Comparison of ENCODE assay signal across 17 cellular contexts in the genomic region with DNA sequence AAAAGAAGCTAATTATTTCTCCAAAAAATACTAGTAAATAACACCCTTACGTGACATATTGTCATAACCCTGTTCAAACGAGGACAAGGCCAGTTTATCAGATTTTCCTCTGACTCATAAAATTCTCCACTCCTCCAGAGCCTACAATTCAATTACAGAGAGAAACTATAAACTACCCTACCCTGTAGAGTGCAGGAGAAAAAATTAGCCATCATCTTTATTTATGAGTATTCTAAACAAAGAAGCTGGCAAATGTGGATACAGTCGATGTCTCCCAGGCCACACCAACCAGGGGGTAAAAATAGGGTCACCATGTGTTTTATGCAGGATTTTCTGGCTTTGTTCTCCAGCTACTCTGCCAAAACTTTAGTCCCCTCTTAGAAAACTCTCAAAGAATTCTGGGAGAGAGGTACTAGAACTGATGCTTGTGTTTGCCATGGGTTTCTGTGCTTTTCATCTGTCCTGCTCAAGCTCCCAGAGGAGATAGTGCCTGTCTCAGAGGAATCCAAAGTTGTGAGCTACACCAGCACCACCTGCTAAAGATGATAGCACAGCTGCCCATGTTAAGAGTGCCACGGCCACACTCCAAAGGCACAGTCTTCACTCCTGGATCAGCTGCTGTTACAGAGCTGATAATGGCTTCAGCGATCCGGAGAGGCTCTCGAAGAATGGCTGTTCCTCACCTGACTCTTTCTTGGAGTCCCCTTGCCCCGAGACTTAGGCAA.
DNase-seq lines count a peak whose midpoint lies in the region; FAIRE-seq and TF ChIP-seq lines count a peak whose summit lies in the region.
"Had no signal": no experiment of that assay in that cellular context is flagged by ENCODE, and none has a peak within 500 bp of the region (broad histone marks: within the 10 kb centered on the region; RNA-seq: fewer than 3 reads in every experiment).

No MANE protein-coding gene starts in this region.

- WGBS in GM23248 (ENCODE audit: low coverage in 1 of 2, low lambda C conversion rate in 2 of 2, missing lambda C conversion rate in 2 of 2), 2 experiments, result 61 to 62% methylated on average over 8 of the region's 8 CpGs
- WGBS in tibial nerve, 2 donors, result 67 to 80% methylated on average over 8 of the region's 8 CpGs

- H3K4me3 ChIP-seq in GM23248 (no peak overlapping the region), muscle layer of duodenum (ENCODE audit: low read depth in 1 of 2, low read length in 2 of 2) (no peak overlapping the region), tibial nerve (no peak overlapping the region)

- no peak for TF ChIP-seq POLR2A in tibial nerve (IDR thresholded peaks at IDR 0.05)

- H2AFZ ChIP-seq in GM23248, result no peak overlapping the region

- H3K9me2 ChIP-seq in GM23248 (ENCODE audit: insufficient read depth), result no peaks in the 10 kb centered on the region

- H3F3A ChIP-seq in GM23248 (ENCODE audit: insufficient read depth), result no peaks in the 10 kb centered on the region

- H3K4me1 ChIP-seq in GM23248 (ENCODE audit: insufficient read depth), result 0 out of 2 replicates have a peak, but pooled peaks cover 6% of the 10 kb centered on the region
- H3K4me1 ChIP-seq in muscle layer of duodenum (ENCODE audit: control insufficient read depth in 1 of 2, insufficient read depth in 2 of 2, low read length in 2 of 2), result peaks cover 7 to 15% of the 10 kb centered on the region in 2 donors
- H3K4me1 ChIP-seq in tibial nerve, result no peaks in the 10 kb centered on the region

- FAIRE-seq in endometrium (lab: Jason Lieb, UNC), result peak; percentile 90

- H3K27me3 ChIP-seq in GM23248 (replicated peaks; ENCODE audit: insufficient read depth), result no peaks in the 10 kb centered on the region
- no peaks in the 10 kb centered on the region for H3K27me3 ChIP-seq in muscle layer of duodenum (ENCODE audit: low read depth, low read length)
- H3K27me3 ChIP-seq in tibial nerve, result no peaks in the 10 kb centered on the region

- DNase-seq in AG08395 (ENCODE audit: low spot score), result peak; percentile 28
- DNase-seq in GM23248, result peak; percentile 31
- no peak for DNase-seq in SW480 (ENCODE audit: low spot score)
- no peak for DNase-seq in H4 (ENCODE audit: low spot score)
- DNase-seq in tibial nerve (ENCODE audit: low spot score in 2 of 2), result no peak
- DNase-seq in NCI-H2196 treated with DMSO at 0.1 percent for 48 hours (lab: John Stamatoyannopoulos, UW; ENCODE audit: unreplicated experiment), result no peak
- DNase-seq: activated CD4-positive, alpha-beta T cell treated with anti-CD3 and anti-CD28 coated beads for 4 hours; activated naive CD8-positive, alpha-beta T cell treated with anti-CD3 and anti-CD28 coated beads, Interleukin-2, amount 10 ng/mL, durations not matched to agents 7 days and 5 days; Calu3; endodermal cell; foreskin melanocyte; GF-D8; HCEC 1CT; NCI-H446 treated with DMSO at 0.1 percent for 48 hours; T1000 had no signal

- TF ChIP-seq CTCF in tibial nerve (IDR thresholded peaks at IDR 0.05), result no peak

- no peaks in the 10 kb centered on the region for H4K20me1 ChIP-seq in GM23248 (ENCODE audit: insufficient read depth)

- in situ Hi-C loops in GM23248 (cut with MboI), result no loop called here

- H3K9ac ChIP-seq in GM23248, result no peak overlapping the region

- no peak overlapping the region for H3K4me2 ChIP-seq in GM23248 (ENCODE audit: unreplicated experiment)

- H3K36me3 ChIP-seq in GM23248 (ENCODE audit: low read depth) (no peaks in the 10 kb centered on the region), muscle layer of duodenum (ENCODE audit: control insufficient read depth in 1 of 2, insufficient read depth in 2 of 2, low read length in 2 of 2) (no peaks in the 10 kb centered on the region), tibial nerve (no peaks in the 10 kb centered on the region)

- no peaks in the 10 kb centered on the region for H3K9me3 ChIP-seq in GM23248 (ENCODE audit: low read depth)
- no peaks in the 10 kb centered on the region for H3K9me3 ChIP-seq in muscle layer of duodenum (ENCODE audit: control insufficient read depth in 1 of 2, low read length in 2 of 2)
- H3K9me3 ChIP-seq in tibial nerve, result no peaks in the 10 kb centered on the region

- H3K27ac ChIP-seq in GM23248, result no peak overlapping the region
- H3K27ac ChIP-seq in muscle layer of duodenum (ENCODE audit: low read length), result peak overlapping the region; percentile 50
- no peak overlapping the region for H3K27ac ChIP-seq in tibial nerve

- H3K79me2 ChIP-seq in GM23248 (ENCODE audit: insufficient read depth), result no peaks in the 10 kb centered on the region

- TF ChIP-seq EP300 in tibial nerve (IDR thresholded peaks at IDR 0.05), result no peak

Comparison
In these comparisons a context has a peak if more than half of its experiments do, and no peak if none do; other contexts are left out.
1. DNase-seq: peak in AG08395 (single experiment) and GM23248 (single experiment); none in SW480 (single experiment), H4 (single experiment), tibial nerve (0 of 2) and NCI-H2196 treated with DMSO at 0.1 percent for 48 hours (single experiment).